ENCODE assay signal across 1 cellular context in genomic region chr15:75347222-75348033, GRCh38.
TF ChIP-seq lines count a peak whose summit lies in the region.

No MANE protein-coding gene starts in this region.

TF ChIP-seq in HepG2, 621 proteins besides CTCF, POLR2A, EP300 and RAD21 (continued from another document):
- TF ChIP-seq ZNF646 (CRISPR knock-in tag; IDR thresholded peaks at IDR 0.05) (0 out of 2 replicates have a peak, but pooled peaks have one; percentile 18), ZNF407 (CRISPR knock-in tag; IDR thresholded peaks at IDR 0.05; ENCODE audit: not compliant biosample characterization) (peak; percentile 85), TFDP2 (CRISPR knock-in tag; IDR thresholded peaks at IDR 0.05) (0 out of 2 replicates have a peak, but pooled peaks have one; percentile 19), LBX2 (CRISPR knock-in tag; IDR thresholded peaks at IDR 0.05; ENCODE audit: borderline replicate concordance) (no peak), HNRNPUL1 (IDR thresholded peaks at IDR 0.05; ENCODE audit: low read depth, low read length) (0 out of 2 replicates have a peak, but pooled peaks have one; percentile 30), ZNF432 (CRISPR knock-in tag; IDR thresholded peaks at IDR 0.05; ENCODE audit: borderline replicate concordance) (no peak), MTF1 (CRISPR knock-in tag; IDR thresholded peaks at IDR 0.05) (no peak), THAP9 (CRISPR knock-in tag; IDR thresholded peaks at IDR 0.05; ENCODE audit: borderline replicate concordance) (peak; percentile 82; the same call in 1 of the 2 replicates), ZNF710 (CRISPR knock-in tag; IDR thresholded peaks at IDR 0.05; ENCODE audit: borderline replicate concordance) (peak; percentile 33; the same call in 1 of the 2 replicates), NFYB (CRISPR knock-in tag; IDR thresholded peaks at IDR 0.05) (0 out of 2 replicates have a peak, but pooled peaks have one; percentile 12), CBFB (CRISPR knock-in tag; IDR thresholded peaks at IDR 0.05) (0 out of 2 replicates have a peak, but pooled peaks have one; percentile 30), ZNF788 (CRISPR knock-in tag; IDR thresholded peaks at IDR 0.05; ENCODE audit: borderline replicate concordance) (peak; percentile 44; the same call in 1 of the 2 replicates), RFX5 (IDR thresholded peaks at IDR 0.05; ENCODE audit: low read depth, low read length) (no peak), ZFP90 (CRISPR knock-in tag; IDR thresholded peaks at IDR 0.05; ENCODE audit: borderline replicate concordance) (peak; percentile 64; the same call in 1 of the 2 replicates), MAFF (IDR thresholded peaks at IDR 0.05; ENCODE audit: low read depth, low read length) (no peak), KDM2A (CRISPR knock-in tag; IDR thresholded peaks at IDR 0.05; ENCODE audit: borderline replicate concordance, low read depth) (peak; percentile 86), ZMYM4 (CRISPR knock-in tag; IDR thresholded peaks at IDR 0.05) (peak; percentile 26; the same call in 1 of the 2 replicates), PCBP1 (IDR thresholded peaks at IDR 0.05; ENCODE audit: borderline replicate concordance, low read depth, low read length) (peak; percentile 89; the same call in 1 of the 2 replicates)
